ENCODE assay signal across 1 cellular context in the genomic region with DNA sequence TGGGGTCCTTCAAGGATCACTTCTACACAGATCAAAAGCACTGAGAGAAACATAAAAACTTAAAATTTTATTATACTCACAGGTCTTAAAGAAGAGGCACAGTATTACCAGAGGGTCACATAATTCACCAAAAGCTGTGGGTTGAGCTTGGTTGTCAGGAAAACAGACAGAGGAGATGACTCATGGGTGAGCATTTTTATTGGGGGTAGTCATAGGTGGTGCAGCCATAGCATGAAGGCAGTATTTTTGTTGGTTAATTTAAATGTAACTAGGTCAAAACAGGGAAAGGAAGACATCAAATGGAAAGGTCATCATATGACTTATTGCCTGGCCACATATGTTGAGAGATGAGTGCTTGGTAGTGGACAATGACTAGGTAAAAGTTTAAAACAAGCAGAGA.
TF ChIP-seq lines count a peak whose summit lies in the region.

No MANE protein-coding gene starts in this region.

TF ChIP-seq in endothelial cell of umbilical vein, 7 proteins besides CTCF, POLR2A, EP300 and RAD21:
- TF ChIP-seq FOS (IDR thresholded peaks at IDR 0.05; ENCODE audit: borderline replicate concordance, insufficient read depth, low read length) (peak; percentile 96), POLR2AphosphoS5 (IDR thresholded peaks at IDR 0.05; ENCODE audit: insufficient read depth, low read depth, low read length) (peak; percentile 42), GATA2 (IDR thresholded peaks at IDR 0.05; ENCODE audit: insufficient read depth, insufficient read length, low read depth, low read length) (peak; percentile 1), EZH2 (IDR thresholded peaks at IDR 0.05; ENCODE audit: borderline replicate concordance, low read depth, low read length, severe bottlenecking) (no peak), JUN (IDR thresholded peaks at IDR 0.05; ENCODE audit: borderline replicate concordance, insufficient read depth, insufficient read length, low read depth) (peak; percentile 89)
TF ChIP-seq in endothelial cell of umbilical vein: peak in this region for 4.
